ENCODE assay signal across 1 cellular context in the genomic region with DNA sequence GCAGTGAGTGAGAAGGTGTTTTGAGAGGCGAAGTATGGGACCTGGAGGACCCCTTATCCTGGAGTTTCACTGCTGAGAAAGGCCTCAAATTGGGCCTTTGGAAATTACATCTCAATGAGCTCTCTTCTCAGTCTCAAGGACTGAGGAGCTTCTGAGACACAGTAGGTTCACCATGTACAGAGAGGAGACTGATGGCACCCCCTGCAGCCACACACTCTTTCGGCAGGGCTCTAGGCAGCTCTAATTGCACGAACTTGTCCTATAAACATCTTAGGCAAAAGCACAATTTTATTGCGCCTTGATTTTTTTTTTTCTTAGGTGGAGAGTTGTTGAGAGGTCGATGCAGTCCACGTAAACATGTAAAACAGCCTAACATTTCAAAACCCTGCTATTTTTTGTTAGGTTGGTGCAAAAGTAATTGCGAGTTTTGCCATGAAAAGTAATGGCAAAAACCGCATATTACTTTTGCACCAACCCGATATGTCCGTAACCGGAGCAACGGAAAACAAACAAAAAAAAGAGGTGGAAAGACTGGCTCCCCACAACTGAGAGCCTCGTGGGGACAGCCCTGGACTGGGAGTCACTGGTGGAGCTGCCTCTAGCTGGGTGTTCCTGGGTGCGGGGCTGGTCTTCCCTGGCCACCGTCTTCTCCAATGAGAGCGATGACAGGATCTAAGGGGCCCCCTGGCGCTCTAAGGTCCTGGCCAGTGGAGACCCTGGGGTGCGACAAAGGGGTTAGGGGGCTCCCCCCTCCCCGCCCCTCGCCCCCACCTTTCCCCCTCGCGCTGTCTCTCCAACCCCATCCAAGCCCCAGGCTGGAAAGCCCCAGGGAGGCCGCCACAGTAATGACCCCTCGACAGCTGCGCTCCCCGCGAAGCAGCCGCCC.
TF ChIP-seq lines count a peak whose summit lies in the region.

No MANE protein-coding gene starts in this region.

TF ChIP-seq in WTC11, 78 proteins besides CTCF, POLR2A, EP300 and RAD21 (continued from another document):
- TF ChIP-seq, protein P1, sequence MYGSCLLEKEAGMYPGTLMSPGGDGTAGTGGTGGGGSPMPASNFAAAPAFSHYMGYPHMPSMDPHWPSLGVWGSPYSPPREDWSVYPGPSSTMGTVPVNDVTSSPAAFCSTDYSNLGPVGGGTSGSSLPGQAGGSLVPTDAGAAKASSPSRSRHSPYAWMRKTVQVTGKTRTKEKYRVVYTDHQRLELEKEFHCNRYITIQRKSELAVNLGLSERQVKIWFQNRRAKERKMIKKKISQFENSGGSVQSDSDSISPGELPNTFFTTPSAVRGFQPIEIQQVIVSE (CRISPR knock-in tag; IDR thresholded peaks at IDR 0.05; ENCODE audit: borderline replicate concordance), result no peak
- TF ChIP-seq ELF4 (CRISPR knock-in tag; IDR thresholded peaks at IDR 0.05; ENCODE audit: low read depth), result no peak
- TF ChIP-seq, protein P2, sequence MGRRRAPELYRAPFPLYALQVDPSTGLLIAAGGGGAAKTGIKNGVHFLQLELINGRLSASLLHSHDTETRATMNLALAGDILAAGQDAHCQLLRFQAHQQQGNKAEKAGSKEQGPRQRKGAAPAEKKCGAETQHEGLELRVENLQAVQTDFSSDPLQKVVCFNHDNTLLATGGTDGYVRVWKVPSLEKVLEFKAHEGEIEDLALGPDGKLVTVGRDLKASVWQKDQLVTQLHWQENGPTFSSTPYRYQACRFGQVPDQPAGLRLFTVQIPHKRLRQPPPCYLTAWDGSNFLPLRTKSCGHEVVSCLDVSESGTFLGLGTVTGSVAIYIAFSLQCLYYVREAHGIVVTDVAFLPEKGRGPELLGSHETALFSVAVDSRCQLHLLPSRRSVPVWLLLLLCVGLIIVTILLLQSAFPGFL (CRISPR knock-in tag; IDR thresholded peaks at IDR 0.05; ENCODE audit: borderline replicate concordance), result no peak
- TF ChIP-seq ZNF423 (CRISPR knock-in tag; IDR thresholded peaks at IDR 0.05), result no peak
- TF ChIP-seq HMGA2 (CRISPR knock-in tag; IDR thresholded peaks at IDR 0.05), result no peak
- TF ChIP-seq ETV6 (CRISPR knock-in tag; IDR thresholded peaks at IDR 0.05), result no peak
- TF ChIP-seq NR3C1 (CRISPR knock-in tag; conservative IDR thresholded peaks at IDR 0.05; ENCODE audit: low read depth), result no peak
- TF ChIP-seq ZNF416 (CRISPR knock-in tag; IDR thresholded peaks at IDR 0.05), result no peak
